19 cellular contexts compared by ENCODE assay signal in genomic region chr11:44737222-44737621, GRCh38. TPM values are rescaled to one million over a fixed set of nuclear protein-coding genes. Genes with fewer than 3 reads are reported as not detected.
A peak's percentile ranks its signal among the peaks of the same experiment; 100 is the strongest.
DNase-seq lines count a peak whose midpoint lies in the region; ATAC-seq, FAIRE-seq and TF ChIP-seq lines count a peak whose summit lies in the region.
"Had no signal": no experiment of that assay in that cellular context is flagged by ENCODE, and none has a peak within 500 bp of the region (broad histone marks: within the 10 kb centered on the region; RNA-seq: fewer than 3 reads in every experiment).

No MANE protein-coding gene starts in this region.

- H3K4me3 ChIP-seq in left ventricle myocardium inferior, result no peak overlapping the region
- H3K4me3 ChIP-seq in heart left ventricle, result no peak overlapping the region
- no peak overlapping the region for H3K4me3 ChIP-seq in GM12878
- no peak overlapping the region for H3K4me3 ChIP-seq in gastrocnemius medialis
- H3K4me3 ChIP-seq: MG63 had no signal

- H3K9ac ChIP-seq in GM12878 (ENCODE audit: control insufficient read depth, insufficient read depth, low read length), result no peak overlapping the region
- H3K9ac ChIP-seq: KMS-11 had no signal

- no peak for TF ChIP-seq RAD21 in GM12878 (IDR thresholded peaks at IDR 0.05; ENCODE audit: insufficient read depth, low read depth, low read length)

- no peak overlapping the region for H3K4me3 Mint-ChIP-seq in nephron progenitor cell
- H3K4me3 Mint-ChIP-seq: CD8-positive, alpha-beta T cell had no signal

- H3K27ac Mint-ChIP-seq in nephron progenitor cell, result peak overlapping the region; percentile 98
- H3K27ac Mint-ChIP-seq: CD8-positive, alpha-beta T cell had no signal

- H3K4me2 ChIP-seq in GM12878 (ENCODE audit: control insufficient read depth, insufficient read depth), result no peak overlapping the region
- H3K4me2 ChIP-seq: KMS-11 had no signal

- intact Hi-C loops in left ventricle myocardium inferior (cut with micrococcal nuclease), result no loop called here
- intact Hi-C loops in heart left ventricle (cut with DNase I), result loop anchor here in 1 of 10 donors (10.0 kb wide), 1 partner anchor 172 kb away; the partner anchor contains the start of gene CD82
- intact Hi-C loops in GM12878 (cut with micrococcal nuclease; ENCODE audit: unreplicated experiment), result no loop called here
- intact Hi-C loops in gastrocnemius medialis (cut with DNase I; ENCODE audit: low total_unique reads), result no loop called here

- TF ChIP-seq POLR2A in heart left ventricle (IDR thresholded peaks at IDR 0.05) (no peak), GM12878 (IDR thresholded peaks at IDR 0.05; ENCODE audit: low read depth, low read length) (no peak), gastrocnemius medialis (IDR thresholded peaks at IDR 0.05) (no peak)

- peak overlapping the region; percentile 24 for H3K27ac ChIP-seq in left ventricle myocardium inferior (replicated peaks)
- H3K27ac ChIP-seq in heart left ventricle, result peak overlapping the region in 1 of 12 donors; percentile 13
- H3K27ac ChIP-seq in GM12878 (ENCODE audit: control insufficient read depth, insufficient read depth), result no peak overlapping the region
- H3K27ac ChIP-seq in gastrocnemius medialis, result no peak overlapping the region
- H3K27ac ChIP-seq: KMS-11 had no signal

- H3K4me1 Mint-ChIP-seq in nephron progenitor cell, result peaks cover 90% of the 10 kb centered on the region

- CTCF ChIA-PET in GM12878 (lab: Yijun Ruan, JAX), result no interaction called here

- RAD21 ChIA-PET in GM12878 (lab: Charles Lee; ENCODE audit: unreplicated experiment), result no interaction called here

- WGBS in heart left ventricle, 4 donors, result 68 to 77% (median 73%) methylated on average over 6 of the region's 6 CpGs
- WGBS in GM12878 (ENCODE audit: insufficient coverage, insufficient replicate concordance, low lambda C conversion rate, missing lambda C conversion rate), result 15% methylated on average over 6 of the region's 6 CpGs

- H4K20me1 ChIP-seq in GM12878 (ENCODE audit: control insufficient read depth, insufficient read depth), result no peaks in the 10 kb centered on the region

- ATAC-seq in heart left ventricle (no peak), GM12878 (no peak), GM21737 (IDR thresholded peaks at IDR 0.05; ENCODE audit: unreplicated experiment) (no peak), gastrocnemius medialis (no peak)
- ATAC-seq: CD8-positive, alpha-beta T cell; HepG2; Panc1; Right ventricle myocardium inferior had no signal

- H3K27me3 ChIP-seq in left ventricle myocardium inferior (ENCODE audit: low read depth), result no peaks in the 10 kb centered on the region
- no peaks in the 10 kb centered on the region for H3K27me3 ChIP-seq in heart left ventricle
- H3K27me3 ChIP-seq in GM12878 (replicated peaks in 1 of 2; ENCODE audit: control insufficient read depth in 2 of 2, insufficient read depth in 2 of 2, low read length in 1 of 2), result no peaks in the 10 kb centered on the region; a peak in 3 of 4 replicates
- no peaks in the 10 kb centered on the region for H3K27me3 ChIP-seq in gastrocnemius medialis
- H3K27me3 ChIP-seq: MG63 had no signal

- TF ChIP-seq EP300 in GM12878 (IDR thresholded peaks at IDR 0.05; ENCODE audit: borderline replicate concordance in 1 of 2, control insufficient read depth in 1 of 2, low read depth in 2 of 2, low read length in 2 of 2), result no peak

- H3K9me3 Mint-ChIP-seq in nephron progenitor cell, result no peaks in the 10 kb centered on the region
- H3K9me3 Mint-ChIP-seq: CD8-positive, alpha-beta T cell had no signal

- DNase-seq in left ventricle myocardium inferior (no peak), heart left ventricle (no peak), GM12878 (ENCODE audit: low read depth, low spot score) (no peak), nephron progenitor cell (no peak), NCI-H2196 treated with DMSO at 0.1 percent for 48 hours (lab: John Stamatoyannopoulos, UW; ENCODE audit: unreplicated experiment) (no peak), gastrocnemius medialis (no peak)
- DNase-seq: AML-193; CD8-positive, alpha-beta T cell; DND-41; GDM1; MG63; NCI-H1105; NCI-H1694 treated with DMSO at 0.1 percent for 48 hours had no signal

- SMC1A ChIA-PET in GM12878 (lab: Charles Lee; ENCODE audit: uncharacterized antibody, unreplicated experiment), result no interaction called here

- in situ Hi-C loops in GM12878 (cut with MboI), result no loop called here
- in situ Hi-C loops in gastrocnemius medialis (cut with MboI; ENCODE audit: low sequenced_read_pairs in 4 of 4), result no loop called here

- H3K36me3 ChIP-seq in left ventricle myocardium inferior (no peaks in the 10 kb centered on the region), heart left ventricle (peaks cover 0 to 18% (median 0%) of the 10 kb centered on the region in 9 donors), GM12878 (ENCODE audit: control insufficient read depth in 2 of 2, insufficient read depth in 2 of 2, low read length in 1 of 2) (no peaks in the 10 kb centered on the region), gastrocnemius medialis (no peaks in the 10 kb centered on the region)
- H3K36me3 ChIP-seq: MG63 had no signal

- H3K79me2 ChIP-seq in GM12878 (ENCODE audit: control insufficient read depth, insufficient read depth, low read length), result no peaks in the 10 kb centered on the region

- FAIRE-seq in GM12878 (lab: Jason Lieb, UNC), result no peak
- FAIRE-seq: H54, HepG2 had no signal

- peaks cover 11% of the 10 kb centered on the region for H3K27me3 Mint-ChIP-seq in nephron progenitor cell (ENCODE audit: low read depth, poor library complexity)

- H3K36me3 Mint-ChIP-seq in nephron progenitor cell (ENCODE audit: low read depth), result peaks cover 6% of the 10 kb centered on the region

- no peak overlapping the region for H2AFZ ChIP-seq in GM12878 (ENCODE audit: control insufficient read depth, low read depth, low read length)

- POLR2A ChIA-PET in GM12878 (lab: Charles Lee), result no interaction called here

- no TSS peak for BruUV-seq in GM12878 (replicated peaks; lab: Mats Ljungman, UMichigan)

- no peaks in the 10 kb centered on the region for H3K9me3 ChIP-seq in left ventricle myocardium inferior (replicated peaks)
- H3K9me3 ChIP-seq in heart left ventricle, result no peaks in the 10 kb centered on the region
- no peaks in the 10 kb centered on the region for H3K9me3 ChIP-seq in GM12878 (replicated peaks; ENCODE audit: control insufficient read depth, insufficient read depth, low read length)
- no peaks in the 10 kb centered on the region for H3K9me3 ChIP-seq in gastrocnemius medialis
- H3K9me3 ChIP-seq: MG63 had no signal

- no peak for TF ChIP-seq CTCF in left ventricle myocardium inferior (IDR thresholded peaks at IDR 0.05; ENCODE audit: borderline replicate concordance)
- no peak for TF ChIP-seq CTCF in heart left ventricle (IDR thresholded peaks at IDR 0.05)
- no peak for TF ChIP-seq CTCF in GM12878 (IDR thresholded peaks at IDR 0.05 in 2 of 3, conservative IDR thresholded peaks at IDR 0.05 in 1 of 3; ENCODE audit: control insufficient read depth in 2 of 3, extremely low read depth in 1 of 3, insufficient read depth in 1 of 3, low read depth in 3 of 3, low read length in 3 of 3)
- no peak for TF ChIP-seq CTCF in nephron progenitor cell (IDR thresholded peaks at IDR 0.05)
- TF ChIP-seq CTCF in gastrocnemius medialis (IDR thresholded peaks at IDR 0.05 in 4 of 5, conservative IDR thresholded peaks at IDR 0.05 in 1 of 5), result no peak

- H3K4me1 ChIP-seq in left ventricle myocardium inferior, result peaks cover 92% of the 10 kb centered on the region
- peaks cover 3 to 88% (median 51%) of the 10 kb centered on the region in 12 donors for H3K4me1 ChIP-seq in heart left ventricle
- no peaks in the 10 kb centered on the region for H3K4me1 ChIP-seq in GM12878 (ENCODE audit: control insufficient read depth, insufficient read depth, low read length)
- H3K4me1 ChIP-seq in gastrocnemius medialis, result peaks cover 0 to 6% of the 10 kb centered on the region in 2 donors

TF ChIP-seq in GM12878, 131 proteins besides CTCF, POLR2A, EP300 and RAD21:
- TF ChIP-seq TCF3 (IDR thresholded peaks at IDR 0.05; ENCODE audit: borderline replicate concordance, insufficient read depth, low read depth, low read length) (no peak), RUNX3 (IDR thresholded peaks at IDR 0.05; ENCODE audit: low read length) (peak; percentile 30; the same call in 1 of the 2 replicates)

RNA-seq across cellular contexts. Expression of gene TSPAN18, which starts 10.5 kb away (rescaled TPM):
- total RNA-seq in left ventricle myocardium inferior (129 TPM), heart left ventricle (100 to 1,000 TPM in 4 of 9 donors, 10 to 100 TPM in 5; 47.6 to 151 (median 90.6) TPM), GM12878 (2014; rRNA removed) (0.11 and 0.27 TPM in 2 replicates), GM12878 (2014; rRNA removed; fragmentation: Illumina TruSeq; extraction: Trizol) (0.13 and 0.23 TPM in 2 replicates), GM12878 (2021) (0.77 and 0.96 TPM in 2 replicates), gastrocnemius medialis (1 to 10 TPM; 2.1 to 9.1 (median 2.5) TPM)
- polyA plus RNA-seq in heart left ventricle (10 to 100 TPM; 40.0 to 60.4 TPM), GM12878 (2011; rRNA removed) (0.13 and 0.46 TPM in 2 replicates), GM12878 (2014; fragmentation: Illumina TruSeq; extraction: Trizol) (0.27 and 0.32 TPM in 2 replicates), GM12878 (2014; fragmentation: Nextera tagmentation; extraction: Ambion mirVana) (under 1 TPM; 0.02 to 0.13 TPM), GM12878 (2014; rRNA removed) (0.10 and 0.13 TPM in 2 replicates), GM12878 (2016; fragmentation: Nextera tagmentation; extraction: Ambion mirVana) (under 1 TPM in 1 of 2 experiments, not detected in 1; 0.15 TPM)
- total RNA-seq in GM12878 (2013; cell fraction: nucleolus; rRNA removed), result 0.71 and 1.2 TPM in 2 replicates
- 1.1 TPM for polyA plus RNA-seq in GM12878 (2011; ENCODE audit: low read depth)
- polyA plus RNA-seq in GM12878 (2011; cell fraction: cytosol; rRNA removed), result 0.45 and 0.49 TPM in 2 replicates
- 0.40 and 0.75 TPM in 2 replicates for polyA plus RNA-seq in GM12878 (2011; cell fraction: nucleus; rRNA removed)
- 0.67 and 3.0 TPM in 2 replicates for polyA plus RNA-seq in GM12878 (2012)
- polyA minus RNA-seq in GM12878 (2011; rRNA and poly(A)+ RNA removed), result 0.44 and 0.77 TPM in 2 replicates
- polyA minus RNA-seq in GM12878 (2011; cell fraction: cytosol; rRNA and poly(A)+ RNA removed), result not detected in 2 replicates
- polyA minus RNA-seq in GM12878 (2011; cell fraction: nucleus; rRNA and poly(A)+ RNA removed), result 1.1 and 1.3 TPM in 2 replicates
- total RNA-seq: HepG2 had no signal
- polyA plus RNA-seq: HepG2 had no signal

Comparison
In these comparisons a context has a peak if more than half of its experiments do, and no peak if none do; other contexts are left out.
1. RNA of gene TSPAN18, which starts 10.5 kb away (total RNA-seq): 129 TPM in left ventricle myocardium inferior (single experiment) and 47.6 to 151 TPM in heart left ventricle; 2.1 to 9.1 TPM in gastrocnemius medialis and 0.11 to 1.2 TPM in GM12878; every median in the first group is over 4 times any median in the second.